ENCODE assay signal across 25 cellular contexts in the genomic region with DNA sequence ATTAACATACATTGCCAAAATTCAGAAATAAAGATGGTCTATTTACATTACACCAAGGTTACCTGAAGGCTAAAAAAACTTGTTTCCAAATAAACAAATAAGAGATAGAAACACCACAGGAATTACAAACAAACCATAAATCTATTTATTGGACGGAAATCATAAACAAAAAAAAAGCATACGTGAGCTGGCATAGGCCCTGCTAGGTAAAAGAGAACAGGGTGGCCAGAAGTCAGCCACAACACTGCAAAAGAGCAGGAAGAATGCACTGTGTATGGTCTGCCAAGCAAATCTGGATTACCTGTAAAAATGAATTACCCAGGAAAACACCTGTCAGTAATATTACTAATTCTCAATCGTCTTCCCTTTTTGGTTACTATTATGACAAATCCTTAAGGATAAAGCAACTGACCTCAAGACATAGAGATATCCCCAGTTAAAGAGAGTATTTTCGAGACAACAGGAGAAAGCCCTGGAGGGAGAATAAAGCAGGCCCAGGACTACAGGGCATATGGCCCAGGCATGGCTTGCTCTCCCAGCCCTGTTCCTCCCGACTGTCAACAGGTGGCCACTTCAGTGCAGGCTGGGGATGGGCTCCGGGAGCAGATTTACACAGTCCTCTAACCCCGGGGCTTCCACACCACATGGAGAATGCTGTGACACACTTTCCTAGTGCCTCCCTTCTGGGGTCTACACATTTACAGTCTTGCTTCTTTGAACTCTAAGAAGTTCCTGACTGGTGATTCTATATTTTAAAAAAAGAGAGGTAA. TPM values are rescaled to one million over a fixed set of nuclear protein-coding genes. Genes with fewer than 3 reads are reported as not detected.
DNase-seq lines count a peak whose midpoint lies in the region; ATAC-seq, FAIRE-seq and TF ChIP-seq lines count a peak whose summit lies in the region.
"Had no signal": no experiment of that assay in that cellular context is flagged by ENCODE, and none has a peak within 500 bp of the region (broad histone marks: within the 10 kb centered on the region; RNA-seq: fewer than 3 reads in every experiment).

No MANE protein-coding gene starts in this region.

- no peak overlapping the region for H3K4me3 Mint-ChIP-seq in activated T-helper 17 cell treated with anti-CD3 and anti-CD28 coated beads, Interleukin-2, amount 50 U/mL, for 72 hours
- H3K4me3 Mint-ChIP-seq: activated CD4-positive, alpha-beta T cell treated with anti-CD3 and anti-CD28 coated beads for 36 hours; activated naive CD4-positive, alpha-beta T cell treated with anti-CD3 and anti-CD28 coated beads, Interleukin-2, amount 50 U/mL, for 24 hours; immature natural killer cell; neural progenitor cell had no signal

- no peak for TF ChIP-seq CTCF in 22Rv1 (IDR thresholded peaks at IDR 0.05)
- no peak for TF ChIP-seq CTCF in pancreas (IDR thresholded peaks at IDR 0.05)
- no peak for TF ChIP-seq CTCF in heart left ventricle (IDR thresholded peaks at IDR 0.05)

- no peaks in the 10 kb centered on the region for H3K27me3 ChIP-seq in pancreas
- H3K27me3 ChIP-seq in heart left ventricle: no peaks in the 10 kb centered on the region
- H3K27me3 ChIP-seq: hepatocyte, neural progenitor cell, spleen, tibial nerve had no signal

- no peak for ATAC-seq in activated T-helper 17 cell treated with anti-CD3 and anti-CD28 coated beads, Interleukin-2, amount 50 U/mL, for 72 hours (replicated peaks)
- peak; percentile 22 to 63 (median 48) for ATAC-seq in pancreas
- ATAC-seq in heart left ventricle: no peak
- ATAC-seq: activated CD4-positive, alpha-beta T cell treated with anti-CD3 and anti-CD28 coated beads for 36 hours; left ventricle myocardium superior; Right ventricle myocardium inferior had no signal

- 55 to 61% methylated on average over 7 of the region's 7 CpGs for WGBS in pancreas, 2 donors
- WGBS in heart left ventricle, 4 donors: 82 to 86% (median 84%) methylated on average over 7 of the region's 7 CpGs

- H3K27me3 Mint-ChIP-seq in activated T-helper 17 cell treated with anti-CD3 and anti-CD28 coated beads, Interleukin-2, amount 50 U/mL, for 72 hours: no peaks in the 10 kb centered on the region
- H3K27me3 Mint-ChIP-seq: activated CD4-positive, alpha-beta T cell treated with anti-CD3 and anti-CD28 coated beads for 36 hours; activated naive CD4-positive, alpha-beta T cell treated with anti-CD3 and anti-CD28 coated beads, Interleukin-2, amount 50 U/mL, for 24 hours had no signal

- TF ChIP-seq POLR2A in heart left ventricle (IDR thresholded peaks at IDR 0.05): no peak

- no peaks in the 10 kb centered on the region for H3K9me3 ChIP-seq in pancreas
- no peaks in the 10 kb centered on the region for H3K9me3 ChIP-seq in heart left ventricle
- H3K9me3 ChIP-seq: spleen, tibial nerve had no signal

- peak overlapping the region; percentile 3 for H3K27ac Mint-ChIP-seq in activated T-helper 17 cell treated with anti-CD3 and anti-CD28 coated beads, Interleukin-2, amount 50 U/mL, for 72 hours
- H3K27ac Mint-ChIP-seq: activated CD4-positive, alpha-beta T cell treated with anti-CD3 and anti-CD28 coated beads for 36 hours; activated naive CD4-positive, alpha-beta T cell treated with anti-CD3 and anti-CD28 coated beads, Interleukin-2, amount 50 U/mL, for 24 hours; neural progenitor cell had no signal

- H3K27ac ChIP-seq in 22Rv1: peak overlapping the region; percentile 42
- no peak overlapping the region for H3K27ac ChIP-seq in pancreas
- H3K27ac ChIP-seq in heart left ventricle: no peak overlapping the region
- H3K27ac ChIP-seq: neural progenitor cell, spleen had no signal

- FAIRE-seq in HTR-8/SVneo (lab: Jason Lieb, UNC) (peak; percentile 42), pancreas (lab: Jason Lieb, UNC) (no peak)

- H3K36me3 ChIP-seq in pancreas (peaks cover 0 to 74% (median 27%) of the 10 kb centered on the region in 3 donors), heart left ventricle (peaks cover 0 to 100% (median 94%) of the 10 kb centered on the region in 9 donors)

- H3K4me3 ChIP-seq in pancreas (no peak overlapping the region), heart left ventricle (no peak overlapping the region)
- H3K4me3 ChIP-seq: GM23248, hepatocyte, neural progenitor cell, spleen, tibial nerve had no signal

- DNase-seq in HTR-8/SVneo (ENCODE audit: insufficient read length, low spot score) (no peak), pancreas (no peak), ecto neural progenitor cell (ENCODE audit: low spot score) (no peak), heart left ventricle (no peak), Kasumi-1 (lab: John Stamatoyannopoulos, UW) (no peak), DMS53 treated with DMSO at 0.1 percent for 48 hours (lab: John Stamatoyannopoulos, UW; ENCODE audit: unreplicated experiment) (no peak)
- DNase-seq: activated CD4-positive, alpha-beta T cell treated with anti-CD3 and anti-CD28 coated beads for 36 hours; C1 segment of cervical spinal cord; Calu3; cerebellar nuclear complex; GM23248; immature natural killer cell; left ventricle myocardium superior; NCI-H526 treated with DMSO at 0.1 percent for 48 hours; spleen; stimulated activated CD4-positive, alpha-beta T cell treated with anti-CD3 and anti-CD28 coated beads, Interleukin-4, amount 100 ng/mL, for 1 hour; stimulated activated naive CD4-positive, alpha-beta T cell treated with Interleukin-2 at 50 U/mL for 16 hours; SW 1271 had no signal

- H3K4me1 Mint-ChIP-seq in activated T-helper 17 cell treated with anti-CD3 and anti-CD28 coated beads, Interleukin-2, amount 50 U/mL, for 72 hours: no peaks in the 10 kb centered on the region
- H3K4me1 Mint-ChIP-seq: activated CD4-positive, alpha-beta T cell treated with anti-CD3 and anti-CD28 coated beads for 36 hours; neural progenitor cell had no signal

- intact Hi-C loops in pancreas (cut with DNase I) (no loop called here), heart left ventricle (cut with DNase I) (no loop called here)

- peaks cover 99% of the 10 kb centered on the region for H3K36me3 Mint-ChIP-seq in activated T-helper 17 cell treated with anti-CD3 and anti-CD28 coated beads, Interleukin-2, amount 50 U/mL, for 72 hours (ENCODE audit: low read depth)

- H3K9me3 Mint-ChIP-seq in activated T-helper 17 cell treated with anti-CD3 and anti-CD28 coated beads, Interleukin-2, amount 50 U/mL, for 72 hours: no peaks in the 10 kb centered on the region
- H3K9me3 Mint-ChIP-seq: activated naive CD4-positive, alpha-beta T cell treated with anti-CD3 and anti-CD28 coated beads, Interleukin-2, amount 50 U/mL, for 24 hours; immature natural killer cell; neural progenitor cell had no signal

- H3K4me1 ChIP-seq in pancreas (peaks cover 0 to 7% (median 7%) of the 10 kb centered on the region in 3 donors), heart left ventricle (peaks cover 0 to 12% (median 6%) of the 10 kb centered on the region in 12 donors)
- H3K4me1 ChIP-seq: neural progenitor cell had no signal

RNA-seq across cellular contexts. Expression of a gene that starts 18.0 kb away (rescaled TPM):
- total RNA-seq in activated T-helper 17 cell treated with anti-CD3 and anti-CD28 coated beads, Interleukin-2, amount 50 U/mL, for 72 hours: 10 to 100 TPM; 46.9 to 72.6 TPM
- total RNA-seq in pancreas (10 to 100 TPM; 23.2 to 50.1 (median 34.5) TPM), heart left ventricle (10 to 100 TPM in 5 of 9 donors, 1 to 10 TPM in 4; 6.8 to 99.9 (median 11.8) TPM)
- polyA plus RNA-seq in pancreas (10 to 100 TPM; 12.6 to 15.9 TPM), heart left ventricle (1 to 10 TPM; 4.2 to 7.9 TPM)

Comparison
In these comparisons a context has a peak if more than half of its experiments do, and no peak if none do; other contexts are left out.
1. ATAC-seq: peak in pancreas (4 of 4); none in activated T-helper 17 cell treated with anti-CD3 and anti-CD28 coated beads, Interleukin-2, amount 50 U/mL, for 72 hours (single experiment) and heart left ventricle (0 of 4).